8 cellular contexts compared by ENCODE assay signal in the genomic region with DNA sequence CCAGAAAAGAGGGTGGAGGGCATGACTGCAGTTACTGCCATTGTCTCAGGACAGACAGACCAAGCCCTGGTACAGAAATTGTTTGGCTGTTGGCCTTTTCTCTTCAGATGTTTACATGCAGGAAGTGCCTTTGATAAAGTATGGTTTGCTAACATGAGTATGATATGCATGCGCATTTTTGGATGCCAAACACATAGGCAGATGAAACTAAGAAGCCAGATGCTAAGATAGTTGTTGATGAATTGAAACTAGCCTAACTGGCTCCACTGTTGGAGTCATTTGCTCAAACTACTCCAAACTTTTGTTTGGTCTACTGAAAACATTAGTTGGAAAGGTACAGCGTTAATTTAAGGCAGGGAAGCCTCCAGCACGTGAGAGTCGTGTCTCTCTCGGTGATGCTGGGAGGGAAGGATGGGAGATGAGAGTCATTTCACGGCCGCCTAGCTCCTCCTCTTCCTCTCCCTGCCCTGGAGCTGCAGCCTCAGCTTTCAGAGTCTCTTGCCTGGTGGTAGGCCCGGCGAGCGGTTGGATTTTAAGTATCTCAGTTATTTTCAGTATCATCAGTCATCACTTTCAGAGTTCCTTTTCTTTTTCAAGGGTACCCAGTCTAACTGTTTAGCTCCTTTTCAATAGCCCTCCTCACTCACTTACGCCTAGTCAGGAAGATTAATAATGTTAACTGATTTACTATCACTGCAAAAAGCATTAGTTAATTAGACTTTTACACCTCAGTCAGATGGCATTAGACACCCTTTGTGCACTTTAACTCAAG. TPM values are rescaled to one million over a fixed set of nuclear protein-coding genes. Genes with fewer than 3 reads are reported as not detected.
DNase-seq lines count a peak whose midpoint lies in the region; ATAC-seq, FAIRE-seq and TF ChIP-seq lines count a peak whose summit lies in the region.

No MANE protein-coding gene starts in this region.

- ATAC-seq in GM19397 (IDR thresholded peaks at IDR 0.05; ENCODE audit: unreplicated experiment), result peak; percentile 29
- ATAC-seq in HG03521 (IDR thresholded peaks at IDR 0.05; ENCODE audit: unreplicated experiment), result peak; percentile 36
- ATAC-seq in body of pancreas, result no peak
- ATAC-seq in right lobe of liver, result peak in 1 of 4 donors; percentile 4

- 38 to 50% methylated on average over 11 of the region's 11 CpGs for WGBS in body of pancreas, 2 donors
- WGBS in right lobe of liver (ENCODE audit: insufficient coverage, low coverage, low lambda C conversion rate, missing lambda C conversion rate), result 35% methylated on average over 10 of the region's 11 CpGs

- TF ChIP-seq CTCF in BJ (IDR thresholded peaks at IDR 0.05; ENCODE audit: insufficient read depth, low read depth, low read length) (no peak), body of pancreas (IDR thresholded peaks at IDR 0.05) (no peak), right lobe of liver (IDR thresholded peaks at IDR 0.05) (no peak)

- CTCF ChIA-PET in BJ (lab: Yijun Ruan, JAX), result interaction anchor here (0.9 to 1.6 kb wide), 6 partner anchors 9 to 413 kb away, joined by 3 to 4 read pairs (median 3); no protein-coding TSS in a partner anchor

- DNase-seq in BJ (ENCODE audit: low read depth) (no peak), T-helper 22 cell (ENCODE audit: low read depth) (peak; percentile 45), body of pancreas (peak in 1 of 4 donors; percentile 59), right lobe of liver (peak in 1 of 3 donors; percentile 52), frontal cortex (ENCODE audit: low spot score in 2 of 2) (no peak)
- peak; percentile 33 for DNase-seq in stimulated activated CD8-positive, alpha-beta memory T cell treated with anti-CD3 and anti-CD28 coated beads, Interleukin-12 subunit alpha, Interleukin-12 subunit beta, amount 100 ng/mL, for 24 hours (ENCODE audit: extremely low read depth)

- no peaks in the 10 kb centered on the region for H3K9me3 ChIP-seq in body of pancreas
- no peaks in the 10 kb centered on the region for H3K9me3 ChIP-seq in right lobe of liver

- POLR2A ChIA-PET in BJ (lab: Charles Lee), result no interaction called here

- peak in 1 of 3 donors; percentile 23 for TF ChIP-seq POLR2A in body of pancreas (IDR thresholded peaks at IDR 0.05)
- TF ChIP-seq POLR2A in right lobe of liver (IDR thresholded peaks at IDR 0.05), result no peak

- intact Hi-C loops in body of pancreas (cut with DNase I), result no loop called here
- intact Hi-C loops in right lobe of liver (cut with DNase I), result no loop called here

- H3K4me1 ChIP-seq in body of pancreas (peaks cover 88% of the 10 kb centered on the region), right lobe of liver (peaks cover 0 to 77% (median 14%) of the 10 kb centered on the region in 4 donors)

- H3K27me3 ChIP-seq in BJ (ENCODE audit: control insufficient read depth, insufficient read depth, low read length) (no peaks in the 10 kb centered on the region), body of pancreas (no peaks in the 10 kb centered on the region), right lobe of liver (no peaks in the 10 kb centered on the region)

- H3K36me3 ChIP-seq in BJ (ENCODE audit: control insufficient read depth, insufficient read depth, low read length) (no peaks in the 10 kb centered on the region; the same call in 1 of the 2 replicates), body of pancreas (replicated peaks in 1 of 2; ENCODE audit: insufficient read depth in 1 of 2, low read depth in 2 of 2) (no peaks in the 10 kb centered on the region), right lobe of liver (no peaks in the 10 kb centered on the region)

- FAIRE-seq in frontal cortex (lab: Jason Lieb, UNC), result no peak

- H3K27ac ChIP-seq in body of pancreas (peak overlapping the region; percentile 27 to 99 (median 86)), right lobe of liver (peak overlapping the region; percentile 55 to 97 (median 61))

- H3K4me3 ChIP-seq in BJ (ENCODE audit: low read depth, low read length) (peak overlapping the region; percentile 9), body of pancreas (no peak overlapping the region), right lobe of liver (no peak overlapping the region)

RNA-seq across cellular contexts. Expression of a gene that starts 29.8 kb away (rescaled TPM):
- 1.2 and 1.5 TPM in 2 replicates for polyA plus RNA-seq in BJ (2011; rRNA removed)
- polyA minus RNA-seq in BJ (2011; rRNA and poly(A)+ RNA removed), result 20.8 and 24.4 TPM in 2 replicates
- 10 to 100 TPM; 33.5 to 44.8 TPM for total RNA-seq in body of pancreas
- total RNA-seq in right lobe of liver, result 10 to 100 TPM; 28.7 to 46.3 (median 39.6) TPM
- 1.6 TPM for total RNA-seq in frontal cortex

Comparison
In these comparisons a context has a peak if more than half of its experiments do, and no peak if none do; other contexts are left out.
1. DNase-seq: peak in T-helper 22 cell (single experiment) and stimulated activated CD8-positive, alpha-beta memory T cell treated with anti-CD3 and anti-CD28 coated beads, Interleukin-12 subunit alpha, Interleukin-12 subunit beta, amount 100 ng/mL, for 24 hours (single experiment); none in BJ (single experiment) and frontal cortex (0 of 2).
2. RNA of a gene that starts 29.8 kb away (total RNA-seq): 33.5 to 44.8 TPM in body of pancreas and 28.7 to 46.3 TPM in right lobe of liver; 1.6 TPM in frontal cortex (single experiment); every median in the first group is over 10 times any median in the second.